Comparison of ENCODE assay signal across 25 cellular contexts in the genomic region with DNA sequence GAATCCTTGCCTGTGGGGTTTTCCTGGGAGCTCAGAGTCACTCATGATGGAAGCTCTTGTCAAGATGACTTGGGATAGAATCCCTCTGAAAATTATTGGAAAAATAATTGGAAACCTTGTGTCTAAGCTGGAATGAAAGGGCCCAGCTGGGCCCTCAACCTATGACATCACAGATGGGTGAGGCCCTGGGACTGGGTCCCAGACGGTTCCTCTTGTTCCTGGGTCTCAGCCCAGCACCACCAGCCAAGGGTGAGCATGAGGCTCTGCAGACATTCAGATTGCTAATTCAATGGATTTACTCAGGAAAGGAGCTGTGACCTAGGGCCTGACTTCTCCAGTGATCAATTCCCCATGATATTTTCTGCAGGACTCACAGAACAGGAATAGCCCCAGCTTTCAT.
DNase-seq lines count a peak whose midpoint lies in the region; ATAC-seq, FAIRE-seq and TF ChIP-seq lines count a peak whose summit lies in the region.
"Had no signal": no experiment of that assay in that cellular context is flagged by ENCODE, and none has a peak within 500 bp of the region (broad histone marks: within the 10 kb centered on the region; RNA-seq: fewer than 3 reads in every experiment).

No MANE protein-coding gene starts in this region.

- FAIRE-seq in kidney (lab: Jason Lieb, UNC), result no peak
- FAIRE-seq: A204.1, GM12878, GM12892, GM18507 had no signal

- TF ChIP-seq EP300 in sigmoid colon (IDR thresholded peaks at IDR 0.05), result no peak

- 61 to 70% methylated on average over 1 of the region's 1 CpG for WGBS in sigmoid colon, 2 donors

- no peak for ATAC-seq in GM21528 (IDR thresholded peaks at IDR 0.05; ENCODE audit: low FRiP score, unreplicated experiment)
- ATAC-seq: GM12878 had no signal

- H3K27me3 ChIP-seq in sigmoid colon, result no peaks in the 10 kb centered on the region
- H3K27me3 ChIP-seq: BE2C, BLaER1 had no signal

- peak; percentile 12 for DNase-seq in islet precursor cell
- DNase-seq in kidney, result peak; percentile 26
- DNase-seq in sigmoid colon, result peak; percentile 20
- DNase-seq in cerebellum (ENCODE audit: low spot score), result no peak
- DNase-seq: 8988T; ACHN; BE2C; C1 segment of cervical spinal cord; CD4-positive, alpha-beta memory T cell; CD4-positive, CD25-positive, alpha-beta regulatory T cell; CD8-positive, alpha-beta memory T cell; COR-L47; DMS 273 treated with DMSO at 0.1 percent for 48 hours; DMS153; DMS53; DMS79; DND-41; EL; GDM1 had no signal

- no peak for TF ChIP-seq POLR2A in sigmoid colon (IDR thresholded peaks at IDR 0.05)

- H3K4me1 ChIP-seq in kidney (ENCODE audit: control insufficient read depth in 1 of 2, insufficient read depth in 1 of 2, low read depth in 1 of 2, low read length in 2 of 2), result no peaks in the 10 kb centered on the region
- H3K4me1 ChIP-seq in sigmoid colon, result peaks cover 0 to 20% (median 15%) of the 10 kb centered on the region in 4 donors
- H3K4me1 ChIP-seq: BLaER1 had no signal

- H3K36me3 ChIP-seq in kidney (ENCODE audit: control insufficient read depth in 1 of 2, insufficient read depth in 2 of 2, low read length in 2 of 2) (no peaks in the 10 kb centered on the region), sigmoid colon (no peaks in the 10 kb centered on the region)
- H3K36me3 ChIP-seq: BE2C, BLaER1 had no signal

- intact Hi-C loops in kidney (cut with DNase I), result no loop called here
- intact Hi-C loops in sigmoid colon (cut with DNase I), result no loop called here

- H3K4me3 ChIP-seq in kidney (ENCODE audit: low read length in 2 of 2) (no peak overlapping the region), sigmoid colon (no peak overlapping the region)
- H3K4me3 ChIP-seq: BLaER1, GM12878 had no signal

- no peak overlapping the region for H3K9ac ChIP-seq in kidney (ENCODE audit: low read length in 2 of 2)
- H3K9ac ChIP-seq: BLaER1 had no signal

- no peak overlapping the region for H3K27ac ChIP-seq in kidney (ENCODE audit: low read depth in 2 of 2, low read length in 2 of 2)
- no peak overlapping the region for H3K27ac ChIP-seq in sigmoid colon
- H3K27ac ChIP-seq: BLaER1 had no signal

- TF ChIP-seq CTCF in kidney (IDR thresholded peaks at IDR 0.05; ENCODE audit: borderline replicate concordance, extremely low read depth, insufficient read depth) (no peak), sigmoid colon (IDR thresholded peaks at IDR 0.05) (no peak)

- H3K9me3 ChIP-seq in kidney (ENCODE audit: control insufficient read depth in 1 of 2, low read length in 2 of 2), result no peaks in the 10 kb centered on the region
- H3K9me3 ChIP-seq in sigmoid colon, result no peaks in the 10 kb centered on the region
- H3K9me3 ChIP-seq: BE2C, BLaER1 had no signal
